ENCODE assay signal across 14 cellular contexts in the genomic region with DNA sequence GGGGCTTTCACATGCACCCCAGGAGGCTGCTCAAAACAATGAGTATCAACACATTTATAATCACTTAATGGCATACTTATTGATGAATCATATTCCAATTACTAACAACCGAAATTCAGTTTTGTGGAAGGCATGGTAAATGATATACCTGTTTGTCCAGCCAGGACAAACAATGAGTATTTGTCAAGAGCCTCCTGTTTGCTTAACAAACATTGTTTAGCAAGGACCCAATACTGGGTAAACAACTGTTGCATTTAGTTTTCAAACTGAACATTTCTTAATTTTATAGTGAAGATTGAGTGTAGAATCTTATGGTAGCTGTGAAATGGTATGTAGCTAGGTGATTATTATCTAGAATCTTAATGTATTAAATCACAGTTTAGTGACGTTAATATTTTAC.
"Had no signal": no experiment of that assay in that cellular context is flagged by ENCODE, and none has a peak within 500 bp of the region (broad histone marks: within the 10 kb centered on the region; RNA-seq: fewer than 3 reads in every experiment).

No MANE protein-coding gene starts in this region.

- H3K27ac ChIP-seq: dorsolateral prefrontal cortex, tibial nerve, WERI-Rb-1 had no signal

- H3K27ac Mint-ChIP-seq: activated CD4-positive, alpha-beta T cell treated with anti-CD3 and anti-CD28 coated beads for 36 hours; activated CD8-positive, alpha-beta T cell treated with anti-CD3 and anti-CD28 coated beads for 36 hours; natural killer cell treated with Interleukin-12 subunit alpha and Interleukin-12 subunit beta and Interleukin-15 and Interleukin-18, amount 100 ng/mL, for 72 hours; stimulated activated effector memory CD8-positive, alpha-beta T cell treated with anti-CD3 and anti-CD28 coated beads, Interleukin-12 subunit alpha, Interleukin-12 subunit beta, amount 100 ng/mL, for 72 hours had no signal

- ATAC-seq: activated CD4-positive, alpha-beta T cell treated with anti-CD3 and anti-CD28 coated beads for 36 hours; activated CD8-positive, alpha-beta T cell treated with anti-CD3 and anti-CD28 coated beads for 36 hours; esophagus mucosa; natural killer cell treated with Interleukin-12 subunit alpha and Interleukin-12 subunit beta and Interleukin-15 and Interleukin-18, amount 100 ng/mL, for 72 hours; right cardiac atrium; stimulated activated effector memory CD8-positive, alpha-beta T cell treated with anti-CD3 and anti-CD28 coated beads, Interleukin-12 subunit alpha, Interleukin-12 subunit beta, amount 100 ng/mL, for 72 hours had no signal

- H3K27me3 Mint-ChIP-seq: activated CD4-positive, alpha-beta T cell treated with anti-CD3 and anti-CD28 coated beads for 36 hours; activated CD8-positive, alpha-beta T cell treated with anti-CD3 and anti-CD28 coated beads for 36 hours; natural killer cell treated with Interleukin-12 subunit alpha and Interleukin-12 subunit beta and Interleukin-15 and Interleukin-18, amount 100 ng/mL, for 72 hours had no signal

- H3K4me1 Mint-ChIP-seq: activated CD4-positive, alpha-beta T cell treated with anti-CD3 and anti-CD28 coated beads for 36 hours; stimulated activated effector memory CD8-positive, alpha-beta T cell treated with anti-CD3 and anti-CD28 coated beads, Interleukin-12 subunit alpha, Interleukin-12 subunit beta, amount 100 ng/mL, for 72 hours had no signal

- DNase-seq: activated CD4-positive, alpha-beta T cell treated with anti-CD3 and anti-CD28 coated beads for 36 hours; activated CD8-positive, alpha-beta memory T cell treated with anti-CD3 and anti-CD28 coated beads, Interleukin-2, amount 50 U/mL, for 4 hours; activated CD8-positive, alpha-beta T cell treated with anti-CD3 and anti-CD28 coated beads for 36 hours; dorsolateral prefrontal cortex; hypothalamus; kidney glomerular epithelial cell; nucleus accumbens; right cardiac atrium; T-helper 9 cell; WERI-Rb-1 had no signal

- H3K4me3 Mint-ChIP-seq: activated CD4-positive, alpha-beta T cell treated with anti-CD3 and anti-CD28 coated beads for 36 hours; activated CD8-positive, alpha-beta T cell treated with anti-CD3 and anti-CD28 coated beads for 36 hours; natural killer cell treated with Interleukin-12 subunit alpha and Interleukin-12 subunit beta and Interleukin-15 and Interleukin-18, amount 100 ng/mL, for 72 hours; stimulated activated effector memory CD8-positive, alpha-beta T cell treated with anti-CD3 and anti-CD28 coated beads, Interleukin-12 subunit alpha, Interleukin-12 subunit beta, amount 100 ng/mL, for 72 hours had no signal
